In the genomic region with DNA sequence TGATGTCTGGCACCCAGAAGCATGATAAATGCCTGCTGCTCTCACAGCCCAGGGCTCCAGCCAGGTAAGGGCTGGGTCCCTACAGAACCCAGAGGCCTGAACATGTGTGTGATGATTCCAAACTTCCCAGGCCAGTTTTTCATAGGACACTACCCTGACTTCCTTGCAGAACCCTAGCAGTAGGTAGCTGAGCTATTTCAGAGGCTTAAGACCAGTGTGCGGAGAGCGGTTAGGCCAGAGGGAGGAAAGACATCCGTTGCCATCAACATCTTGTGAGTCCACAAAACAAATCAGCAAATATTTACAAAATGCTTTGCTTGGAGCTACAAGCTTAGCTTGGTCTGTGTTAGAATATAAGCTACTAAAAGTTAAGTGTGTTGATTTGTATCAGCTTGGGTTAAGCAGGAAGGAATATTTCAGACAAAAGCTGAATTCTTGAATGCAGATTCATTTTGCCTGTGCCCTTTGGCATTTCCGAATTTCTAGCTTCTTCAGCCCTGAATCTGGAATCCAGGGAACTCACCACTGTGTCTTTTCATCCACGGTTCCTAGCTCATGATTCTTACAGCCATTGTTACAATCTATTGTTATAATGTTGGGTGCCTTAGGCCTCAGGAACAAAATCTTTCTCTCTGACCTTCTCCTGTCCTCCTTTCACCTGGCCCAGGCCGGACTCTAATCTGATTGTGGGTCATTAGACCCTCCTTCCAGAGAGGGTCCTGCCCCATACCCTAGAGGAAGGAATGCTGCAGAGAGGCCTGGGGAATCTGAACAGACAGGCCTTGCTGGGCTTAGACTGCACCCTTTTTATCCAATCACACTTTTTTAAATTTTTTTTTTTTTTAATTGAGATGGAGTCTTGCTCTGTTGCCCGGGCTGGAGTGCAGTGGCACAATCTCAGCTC, we compare ENCODE assay signal across 19 cellular contexts. TPM values are rescaled to one million over a fixed set of nuclear protein-coding genes. Genes with fewer than 3 reads are reported as not detected.
DNase-seq lines count a peak whose midpoint lies in the region; ATAC-seq, FAIRE-seq and TF ChIP-seq lines count a peak whose summit lies in the region.
"Had no signal": no experiment of that assay in that cellular context is flagged by ENCODE, and none has a peak within 500 bp of the region (broad histone marks: within the 10 kb centered on the region; RNA-seq: fewer than 3 reads in every experiment).

No MANE protein-coding gene starts in this region.

- H2BK5ac ChIP-seq in mesendoderm (ENCODE audit: low read length), result no peak overlapping the region

- WGBS in right lobe of liver (ENCODE audit: insufficient coverage, low coverage, low lambda C conversion rate, missing lambda C conversion rate), result 49% methylated on average over 7 of the region's 7 CpGs
- WGBS in HepG2 (ENCODE audit: low lambda C conversion rate), result 89% methylated on average over 7 of the region's 7 CpGs
- no CpG with 5 or more reads among the region's 7 CpGs for WGBS in mesendoderm (ENCODE audit: extremely low coverage, insufficient coverage, low lambda C conversion rate)

- H4K8ac ChIP-seq in mesendoderm (ENCODE audit: low read depth, low read length), result no peak overlapping the region

- in situ Hi-C loops in HepG2 (cut with HindIII; ENCODE audit: extremely low pct_ligation_motif_present, low pct_unique_long_range_greater_than_20kb), result no loop called here

- no peak for DNase-seq in right lobe of liver
- no peak for DNase-seq in HepG2 (ENCODE audit: low spot score)
- no peak for DNase-seq in choroid plexus epithelial cell (ENCODE audit: low read depth)
- DNase-seq in mesendoderm, result peak; percentile 52
- no peak for DNase-seq in GOT3 (lab: John Stamatoyannopoulos, UW)
- DNase-seq in activated CD4-positive, alpha-beta T cell treated with anti-CD3 and anti-CD28 coated beads, Interleukin-2, amount 50 U/mL, for 4 hours, result no peak
- DNase-seq in NCI-H226, result no peak
- no peak for DNase-seq in EL
- DNase-seq: NCI-H1417 treated with DMSO at 0.1 percent for 48 hours, NCI-H1930, NCI-H446 treated with DMSO at 0.1 percent for 48 hours, OCI-M1, RPMI8226, SIG-M5 had no signal

- POLR2A ChIA-PET in HepG2 (lab: Yijun Ruan, JAX), result no interaction called here

- peaks cover 0 to 29% (median 4%) of the 10 kb centered on the region in 4 donors for H3K4me1 ChIP-seq in right lobe of liver
- H3K4me1 ChIP-seq in HepG2 (ENCODE audit: insufficient read depth, low read length), result peaks cover 40% of the 10 kb centered on the region
- H3K4me1 ChIP-seq in mesendoderm (ENCODE audit: control insufficient read depth, low read depth, low read length), result peaks cover 14% of the 10 kb centered on the region
- H3K4me1 ChIP-seq: HAP-1 had no signal

- H3K56ac ChIP-seq in mesendoderm (ENCODE audit: low read length), result peak overlapping the region; percentile 80

- no peak for TF ChIP-seq CTCF in right lobe of liver (IDR thresholded peaks at IDR 0.05)
- TF ChIP-seq CTCF in HepG2 (CRISPR knock-in tag; IDR thresholded peaks at IDR 0.05), result no peak
- peak; percentile 8 for TF ChIP-seq CTCF in choroid plexus epithelial cell (conservative IDR thresholded peaks at IDR 0.05; ENCODE audit: low read depth, low read length)

- H4K20me1 ChIP-seq in HepG2 (ENCODE audit: insufficient read depth, low read length), result peaks cover 13% of the 10 kb centered on the region; the same call in 1 of the 2 replicates

- H3K4ac ChIP-seq in mesendoderm (ENCODE audit: low read depth, low read length), result no peak overlapping the region

- no peak for TF ChIP-seq RAD21 in HepG2 (CRISPR knock-in tag; IDR thresholded peaks at IDR 0.05)

- H4K5ac ChIP-seq in mesendoderm (ENCODE audit: low read length), result peak overlapping the region; percentile 47

- no peak overlapping the region for H3K23ac ChIP-seq in mesendoderm (ENCODE audit: low read length)

- H3K36me3 ChIP-seq in right lobe of liver, result no peaks in the 10 kb centered on the region
- peaks cover 4 to 11% of the 10 kb centered on the region in 2 experiments; a peak in 1 of 5 replicates for H3K36me3 ChIP-seq in HepG2 (replicated peaks in 1 of 2; ENCODE audit: control insufficient read depth in 1 of 2, insufficient read depth in 2 of 2, low read length in 2 of 2)
- peaks cover 2% of the 10 kb centered on the region for H3K36me3 ChIP-seq in mesendoderm (ENCODE audit: control insufficient read depth, insufficient read depth, low read length)
- H3K36me3 ChIP-seq: HAP-1 had no signal

- peak in 3 of 4 donors; percentile 5 to 7 (median 5) for ATAC-seq in right lobe of liver
- no peak for ATAC-seq in HepG2
- ATAC-seq: K562 had no signal

- no peak overlapping the region for H3K18ac ChIP-seq in mesendoderm (ENCODE audit: low read length)

- no peak for FAIRE-seq in HepG2 (lab: Jason Lieb, UNC)
- FAIRE-seq: A204.1, GM19239, K562 had no signal

- intact Hi-C loops in right lobe of liver (cut with DNase I), result no loop called here
- intact Hi-C loops in HepG2 (cut with micrococcal nuclease; ENCODE audit: unreplicated experiment), result no loop called here

- H3K4me2 ChIP-seq in HepG2 (ENCODE audit: low read depth, low read length), result no peak overlapping the region
- H3K4me2 ChIP-seq in mesendoderm (ENCODE audit: low read length), result no peak overlapping the region

- H3K27me3 ChIP-seq in right lobe of liver, result no peaks in the 10 kb centered on the region
- H3K27me3 ChIP-seq in HepG2 (ENCODE audit: control insufficient read depth in 1 of 2, insufficient read depth in 2 of 2, low read length in 2 of 2), result no peaks in the 10 kb centered on the region
- no peaks in the 10 kb centered on the region for H3K27me3 ChIP-seq in mesendoderm (ENCODE audit: insufficient read depth, low read length, poor library complexity)
- H3K27me3 ChIP-seq: BLaER1 treated with 17β-estradiol and CSF1 and Interleukin-3, amounts not matched to agents 10 nM and 100 nM had no signal

- H2AFZ ChIP-seq in HepG2 (ENCODE audit: low read length), result no peak overlapping the region

- no peak for TF ChIP-seq EP300 in HepG2 (IDR thresholded peaks at IDR 0.05; ENCODE audit: low read depth in 2 of 2, low read length in 2 of 2)
- TF ChIP-seq EP300 in HepG2 (CRISPR knock-in tag; IDR thresholded peaks at IDR 0.05; ENCODE audit: borderline replicate concordance), result no peak

- BruUV-seq in HepG2 (replicated peaks; lab: Mats Ljungman, UMichigan), result no TSS peak

- no peak overlapping the region for H2BK120ac ChIP-seq in mesendoderm (ENCODE audit: low read depth, low read length)

- H2BK15ac ChIP-seq in mesendoderm (replicated peaks; ENCODE audit: low read depth), result no peak overlapping the region

- no peaks in the 10 kb centered on the region for H3K9me3 ChIP-seq in right lobe of liver
- no peaks in the 10 kb centered on the region for H3K9me3 ChIP-seq in HepG2 (ENCODE audit: low read length)
- H3K9me3 ChIP-seq: HAP-1 had no signal

- no peak overlapping the region for H2AK5ac ChIP-seq in mesendoderm (ENCODE audit: low read length)

- peaks cover 27% of the 10 kb centered on the region for H3K79me1 ChIP-seq in mesendoderm (ENCODE audit: low read length)

- H3K27ac ChIP-seq in right lobe of liver, result peak overlapping the region in 2 of 3 donors; percentile 11 to 49
- no peak overlapping the region for H3K27ac ChIP-seq in HepG2 (ENCODE audit: extremely low read length, insufficient read depth, low read length)
- peak overlapping the region; percentile 20 for H3K27ac ChIP-seq in mesendoderm (ENCODE audit: low read depth, low read length)
- H3K27ac ChIP-seq: BLaER1 treated with 17β-estradiol and CSF1 and Interleukin-3, amounts not matched to agents 10 nM and 100 nM had no signal

- TF ChIP-seq POLR2A in right lobe of liver (IDR thresholded peaks at IDR 0.05), result no peak
- no peak for TF ChIP-seq POLR2A in HepG2 (IDR thresholded peaks at IDR 0.05; ENCODE audit: insufficient read depth in 1 of 2, low read depth in 2 of 2, low read length in 2 of 2)

- H3K4me3 ChIP-seq in right lobe of liver, result no peak overlapping the region
- H3K4me3 ChIP-seq in HepG2 (replicated peaks in 1 of 3; ENCODE audit: insufficient read depth in 1 of 3, low read depth in 2 of 3, low read length in 3 of 3), result no peak overlapping the region
- H3K4me3 ChIP-seq in choroid plexus epithelial cell (ENCODE audit: low read depth, low read length), result no peak overlapping the region
- no peak overlapping the region for H3K4me3 ChIP-seq in mesendoderm (ENCODE audit: low read length)
- H3K4me3 ChIP-seq: BLaER1 treated with 17β-estradiol and CSF1 and Interleukin-3, amounts not matched to agents 10 nM and 100 nM; HAP-1; K562 had no signal

- CTCF ChIA-PET in HepG2 (lab: Yijun Ruan, JAX; ENCODE audit: low intra/inter-chr PET ratio, low total read pairs), result no interaction called here

- H3K79me2 ChIP-seq in HepG2 (ENCODE audit: insufficient read depth, low read length), result peaks cover 62% of the 10 kb centered on the region
- H3K79me2 ChIP-seq in mesendoderm (ENCODE audit: control insufficient read depth, insufficient read depth, low read length), result peaks cover 35% of the 10 kb centered on the region

- H3K9ac ChIP-seq in HepG2 (ENCODE audit: insufficient read depth, low read depth, low read length), result no peak overlapping the region
- peak overlapping the region; percentile 5 for H3K9ac ChIP-seq in mesendoderm (ENCODE audit: low read length)

RNA-seq across cellular contexts. Expression of a gene that starts 12.4 kb away (rescaled TPM):
- total RNA-seq in right lobe of liver, result 10 to 100 TPM; 12.5 to 47.2 (median 36.3) TPM
- total RNA-seq in HepG2 (2016; rRNA removed; fragmentation: Illumina TruSeq; extraction: Trizol), result 15.2 and 15.6 TPM in 2 replicates
- 5.8 and 6.2 TPM in 2 replicates for total RNA-seq in HepG2 (2016; cell fraction: cytosol; rRNA removed; fragmentation: Illumina TruSeq; extraction: Trizol; ENCODE audit: low read depth)
- 13.5 and 15.3 TPM in 2 replicates for total RNA-seq in HepG2 (2016; cell fraction: insoluble cytoplasmic fraction; rRNA removed; fragmentation: Illumina TruSeq; extraction: Trizol)
- 12.0 and 13.1 TPM in 2 replicates for total RNA-seq in HepG2 (2016; cell fraction: membrane; rRNA removed; fragmentation: Illumina TruSeq; extraction: Trizol)
- total RNA-seq in HepG2 (2016; cell fraction: nucleus; rRNA removed; fragmentation: Illumina TruSeq; extraction: Trizol), result 6.5 and 7.9 TPM in 2 replicates
- polyA plus RNA-seq in HepG2 (2011; rRNA removed), result 27.3 and 30.5 TPM in 2 replicates
- polyA plus RNA-seq in HepG2 (2011; cell fraction: cytosol; rRNA removed), result 28.4 and 39.0 TPM in 2 replicates
- 12.0 and 13.8 TPM in 2 replicates for polyA plus RNA-seq in HepG2 (2011; cell fraction: nucleus; rRNA removed)
- 14.6 and 20.9 TPM in 2 replicates for polyA plus RNA-seq in HepG2 (2012)
- polyA plus RNA-seq in HepG2 (2016; cell fraction: cytosol; fragmentation: Illumina TruSeq; extraction: Trizol; ENCODE audit: low read depth), result 4.5 and 5.9 TPM in 2 replicates
- 13.3 and 15.2 TPM in 2 replicates for polyA plus RNA-seq in HepG2 (2016; cell fraction: insoluble cytoplasmic fraction; fragmentation: Illumina TruSeq; extraction: Trizol; ENCODE audit: low read depth)
- 7.5 and 8.5 TPM in 2 replicates for polyA plus RNA-seq in HepG2 (2016; cell fraction: membrane; fragmentation: Illumina TruSeq; extraction: Trizol; ENCODE audit: low read depth)
- polyA plus RNA-seq in HepG2 (2016; cell fraction: nucleus; fragmentation: Illumina TruSeq; extraction: Trizol; ENCODE audit: insufficient read depth, low read depth), result 9.6 and 9.8 TPM in 2 replicates
- polyA minus RNA-seq in HepG2 (2011; rRNA and poly(A)+ RNA removed; ENCODE audit: low replicate concordance), result 7.5 and 23.0 TPM in 2 replicates
- 12.6 and 15.1 TPM in 2 replicates for polyA minus RNA-seq in HepG2 (2011; cell fraction: cytosol; rRNA and poly(A)+ RNA removed)
- polyA minus RNA-seq in HepG2 (2011; cell fraction: nucleus; rRNA and poly(A)+ RNA removed), result 8.2 TPM in 2 replicates
- 30.9 TPM for polyA plus RNA-seq in mesendoderm (2013, experiment 1 of 2)
- 30.6 TPM for polyA plus RNA-seq in mesendoderm (2013, experiment 2 of 2)
